7 cellular contexts compared by ENCODE assay signal in the genomic region with DNA sequence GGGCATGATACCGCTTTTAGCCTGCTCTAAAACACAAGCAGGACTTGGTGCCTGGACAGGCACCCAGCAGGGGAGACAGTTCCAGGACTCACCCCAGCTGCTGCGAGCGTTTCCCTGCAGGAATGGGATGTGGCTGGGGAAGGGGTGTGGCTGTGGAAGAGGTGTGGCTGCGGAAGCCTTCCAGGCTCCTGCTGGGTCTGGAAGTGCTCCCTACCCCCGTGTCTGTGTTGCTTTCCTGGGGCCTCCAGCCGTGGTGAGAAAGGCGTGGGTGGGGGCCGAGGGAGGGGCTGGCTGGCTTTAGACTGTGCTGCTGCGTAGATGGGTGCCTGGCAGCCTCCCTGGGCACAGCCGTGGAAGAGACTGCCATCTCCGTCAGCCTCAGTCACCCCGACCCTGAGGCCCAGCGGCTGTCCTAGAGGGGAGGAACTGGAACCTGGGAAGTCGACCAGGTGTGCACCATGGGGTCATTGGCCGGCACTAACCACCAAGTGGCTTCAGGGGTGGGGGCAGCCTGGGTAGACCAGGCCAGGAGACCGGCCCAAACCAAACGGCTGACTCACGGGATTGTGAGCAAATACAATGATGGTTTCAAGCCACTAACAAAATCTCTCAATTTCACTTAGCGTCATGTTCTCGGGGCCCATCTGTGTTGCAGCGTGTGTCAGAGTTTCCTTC. TPM values are rescaled to one million over a fixed set of nuclear protein-coding genes. Genes with fewer than 3 reads are reported as not detected.
DNase-seq lines count a peak whose midpoint lies in the region; ATAC-seq, FAIRE-seq and TF ChIP-seq lines count a peak whose summit lies in the region.
"Not testable (repeated sequence)": the region's sequence is repeated elsewhere in the genome, so short reads cannot be mapped to it uniquely, and the experiment has no call there.

No MANE protein-coding gene starts in this region.

- POLR2A ChIA-PET in activated CD4-positive, alpha-beta T cell treated with anti-CD3 and anti-CD28 coated beads for 36 hours (lab: Charles Lee) = not testable (repeated sequence)

- not testable (repeated sequence) for FAIRE-seq in pancreas (lab: Jason Lieb, UNC)

- not testable (repeated sequence) for H3K27me3 ChIP-seq in KMS-11 (ENCODE audit: insufficient read depth, low read depth); pancreas

- not testable (repeated sequence) for H3K36me3 Mint-ChIP-seq in activated CD4-positive, alpha-beta T cell treated with anti-CD3 and anti-CD28 coated beads for 36 hours (ENCODE audit: low read depth); activated naive CD4-positive, alpha-beta T cell treated with anti-CD3 and anti-CD28 coated beads, Interleukin-2, amount 50 U/mL, for 72 hours

- CTCF ChIA-PET in activated CD4-positive, alpha-beta T cell treated with anti-CD3 and anti-CD28 coated beads for 36 hours (lab: Charles Lee) = not testable (repeated sequence)

- intact Hi-C loops in activated CD4-positive, alpha-beta T cell treated with anti-CD3 and anti-CD28 coated beads for 36 hours (cut with DNase I, micrococcal nuclease); left cardiac atrium (cut with DNase I); pancreas (cut with DNase I): not testable (repeated sequence)

- H3K4me3 Mint-ChIP-seq in activated CD4-positive, alpha-beta T cell treated with anti-CD3 and anti-CD28 coated beads for 36 hours = not testable (repeated sequence)

- H3K4me3 ChIP-seq in KMS-11 (IDR thresholded peaks at IDR 0.05; ENCODE audit: insufficient read depth, low read depth, low read length); pancreas: not testable (repeated sequence)

- H3K9me3 Mint-ChIP-seq in activated CD4-positive, alpha-beta T cell treated with anti-CD3 and anti-CD28 coated beads for 36 hours (ENCODE audit: low read depth); activated naive CD4-positive, alpha-beta T cell treated with anti-CD3 and anti-CD28 coated beads, Interleukin-2, amount 50 U/mL, for 72 hours: not testable (repeated sequence)

- peak; percentile 13 for DNase-seq in EL
- DNase-seq in activated CD4-positive, alpha-beta T cell treated with anti-CD3 and anti-CD28 coated beads for 36 hours = peak; percentile 61
- DNase-seq in activated naive CD4-positive, alpha-beta T cell treated with anti-CD3 and anti-CD28 coated beads, Interleukin-2, amount 50 U/mL, for 72 hours (ENCODE audit: low spot score in 2 of 2); left cardiac atrium; pancreas: not testable (repeated sequence)

- H3K4me2 ChIP-seq in KMS-11 = not testable (repeated sequence)

- H3K27me3 Mint-ChIP-seq in activated CD4-positive, alpha-beta T cell treated with anti-CD3 and anti-CD28 coated beads for 36 hours = not testable (repeated sequence)

- no CpG with 5 or more reads among the region's 21 CpGs for WGBS in pancreas, 2 donors

- not testable (repeated sequence) for H3K79me2 ChIP-seq in KMS-11 (ENCODE audit: insufficient read depth, low read depth)

- 0 out of 2 replicates have a peak overlapping the region, but pooled peaks have one; percentile 47 for H3K9ac ChIP-seq in KMS-11

- H2AFZ ChIP-seq in KMS-11 (ENCODE audit: low read depth) = not testable (repeated sequence)

- not testable (repeated sequence) for H3K9me3 ChIP-seq in pancreas

- TF ChIP-seq CTCF in KMS-11 (conservative IDR thresholded peaks at IDR 0.05; ENCODE audit: low read depth, low read length); pancreas (IDR thresholded peaks at IDR 0.05): not testable (repeated sequence)

- H3K27ac ChIP-seq in KMS-11 = peak overlapping the region; percentile 81
- H3K27ac ChIP-seq in pancreas = not testable (repeated sequence)

- H3K36me3 ChIP-seq in KMS-11 (ENCODE audit: insufficient read depth); pancreas: not testable (repeated sequence)

- peak; percentile 53 for ATAC-seq in activated CD4-positive, alpha-beta T cell treated with anti-CD3 and anti-CD28 coated beads for 36 hours
- ATAC-seq in activated naive CD4-positive, alpha-beta T cell treated with anti-CD3 and anti-CD28 coated beads, Interleukin-2, amount 50 U/mL, for 72 hours = peak; percentile 8 to 70
- ATAC-seq in esophagus mucosa (peak; percentile 27), left cardiac atrium (peak; percentile 32 to 35), pancreas (peak; percentile 63 to 87 (median 78))

- not testable (repeated sequence) for H3K27ac Mint-ChIP-seq in activated CD4-positive, alpha-beta T cell treated with anti-CD3 and anti-CD28 coated beads for 36 hours; activated naive CD4-positive, alpha-beta T cell treated with anti-CD3 and anti-CD28 coated beads, Interleukin-2, amount 50 U/mL, for 72 hours

- H3K4me1 ChIP-seq in KMS-11 (ENCODE audit: low read depth, poor library complexity, severe bottlenecking); pancreas: not testable (repeated sequence)

- H3K4me1 Mint-ChIP-seq in activated CD4-positive, alpha-beta T cell treated with anti-CD3 and anti-CD28 coated beads for 36 hours = not testable (repeated sequence)

- not testable (repeated sequence) for H4K20me1 ChIP-seq in KMS-11 (ENCODE audit: insufficient read depth)

RNA-seq across cellular contexts. Expression of a gene that starts 19.9 kb away (rescaled TPM):
- 10 to 100 TPM; 30.3 to 43.2 TPM for total RNA-seq in activated CD4-positive, alpha-beta T cell treated with anti-CD3 and anti-CD28 coated beads for 36 hours
- 10 to 100 TPM; 35.3 to 76.8 TPM for total RNA-seq in activated naive CD4-positive, alpha-beta T cell treated with anti-CD3 and anti-CD28 coated beads, Interleukin-2, amount 50 U/mL, for 72 hours
- total RNA-seq in esophagus mucosa (3.3 TPM), left cardiac atrium (10 to 100 TPM in 1 of 2 donors, 1 to 10 TPM in 1; 8.9 to 75.9 TPM), pancreas (10 to 100 TPM in 1 of 6 donors, 1 to 10 TPM in 5; 4.2 to 10.0 (median 5.9) TPM)
- 1 to 10 TPM; 4.6 to 6.0 TPM for polyA plus RNA-seq in pancreas

RNA-seq across cellular contexts. Expression of a gene that starts 46.2 kb away (rescaled TPM):
- total RNA-seq in activated CD4-positive, alpha-beta T cell treated with anti-CD3 and anti-CD28 coated beads for 36 hours = 10 to 100 TPM; 28.9 to 54.1 TPM
- 10 to 100 TPM; 38.6 to 51.6 TPM for total RNA-seq in activated naive CD4-positive, alpha-beta T cell treated with anti-CD3 and anti-CD28 coated beads, Interleukin-2, amount 50 U/mL, for 72 hours
- total RNA-seq in esophagus mucosa (2.5 TPM), left cardiac atrium (1 to 10 TPM; 1.2 to 7.0 TPM), pancreas (1 to 10 TPM in 5 of 6 donors, under 1 TPM in 1; 0.87 to 5.8 (median 2.2) TPM)
- polyA plus RNA-seq in pancreas = 10 to 100 TPM in 1 of 2 donors, 1 to 10 TPM in 1; 5.6 to 10.5 TPM

Comparison
In these comparisons a context has a peak if more than half of its experiments do, and no peak if none do; other contexts are left out.
1. ATAC-seq: peak in every context shown above with its lines; median percentile 78 in pancreas; 53 in activated CD4-positive, alpha-beta T cell treated with anti-CD3 and anti-CD28 coated beads for 36 hours; 39 in activated naive CD4-positive, alpha-beta T cell treated with anti-CD3 and anti-CD28 coated beads, Interleukin-2, amount 50 U/mL, for 72 hours; 34 in left cardiac atrium; 27 in esophagus mucosa.